Comparison of ENCODE assay signal across 34 cellular contexts in the genomic region with DNA sequence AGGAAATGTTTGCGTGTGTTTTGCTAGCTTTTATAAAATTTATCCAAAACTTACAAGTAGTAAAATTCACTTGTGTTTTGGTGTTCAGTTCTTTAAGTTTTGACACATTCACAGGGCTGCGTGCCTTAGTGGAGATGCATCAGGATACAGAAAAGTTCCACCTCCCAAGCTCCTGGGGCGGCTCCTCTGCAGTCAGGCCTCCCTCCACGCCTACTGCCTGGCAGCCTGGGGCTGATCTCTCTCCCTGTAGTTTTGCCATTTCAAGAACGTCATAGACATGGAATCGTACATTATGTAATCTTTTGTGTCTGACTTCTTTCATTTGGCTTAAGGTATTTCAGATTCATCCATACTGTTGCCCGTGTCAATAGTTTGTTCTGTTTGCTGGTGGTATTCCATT. TPM values are rescaled to one million over a fixed set of nuclear protein-coding genes. Genes with fewer than 3 reads are reported as not detected.
DNase-seq lines count a peak whose midpoint lies in the region; ATAC-seq and TF ChIP-seq lines count a peak whose summit lies in the region.
"Had no signal": no experiment of that assay in that cellular context is flagged by ENCODE, and none has a peak within 500 bp of the region (broad histone marks: within the 10 kb centered on the region; RNA-seq: fewer than 3 reads in every experiment).

No MANE protein-coding gene starts in this region.

- H3K4me1 ChIP-seq in Peyer's patch, result peaks cover 0 to 3% (median 0%) of the 10 kb centered on the region in 4 donors
- H3K4me1 ChIP-seq: A549, ascending aorta had no signal

- H3K4me3 Mint-ChIP-seq in activated CD8-positive, alpha-beta memory T cell treated with anti-CD3 and anti-CD28 coated beads, Interleukin-2, amount 10 ng/mL, durations not matched to agents 7 days and 5 days, result no peak overlapping the region
- peak overlapping the region; percentile 12 to 26 for H3K4me3 Mint-ChIP-seq in stimulated activated naive B cell treated with anti-CD40 and anti-IgM and Interleukin-4, amounts not matched to agents 10 μg/mL and 1 μg/mL and 100 μg/mL, for 72 hours
- H3K4me3 Mint-ChIP-seq: activated CD4-positive, alpha-beta memory T cell treated with anti-CD3 and anti-CD28 coated beads for 36 hours; activated naive CD8-positive, alpha-beta T cell treated with anti-CD3 and anti-CD28 coated beads, Interleukin-2, amount 10 ng/mL, durations not matched to agents 7 days and 5 days; CD8-positive, alpha-beta T cell; neural progenitor cell; type B pancreatic cell had no signal

- H3K27ac Mint-ChIP-seq in activated CD8-positive, alpha-beta memory T cell treated with anti-CD3 and anti-CD28 coated beads, Interleukin-2, amount 10 ng/mL, durations not matched to agents 7 days and 5 days, result no peak overlapping the region
- H3K27ac Mint-ChIP-seq in stimulated activated naive B cell treated with anti-CD40 and anti-IgM and Interleukin-4, amounts not matched to agents 10 μg/mL and 1 μg/mL and 100 μg/mL, for 72 hours, result peak overlapping the region; percentile 91
- H3K27ac Mint-ChIP-seq: activated CD4-positive, alpha-beta memory T cell treated with anti-CD3 and anti-CD28 coated beads for 36 hours; activated naive CD8-positive, alpha-beta T cell treated with anti-CD3 and anti-CD28 coated beads, Interleukin-2, amount 10 ng/mL, durations not matched to agents 7 days and 5 days; CD8-positive, alpha-beta T cell; neural progenitor cell; type B pancreatic cell had no signal

- no peaks in the 10 kb centered on the region for H3K36me3 ChIP-seq in Peyer's patch
- H3K36me3 ChIP-seq: ascending aorta, neural progenitor cell had no signal

- peaks cover 80% of the 10 kb centered on the region for H3K27me3 Mint-ChIP-seq in activated CD8-positive, alpha-beta memory T cell treated with anti-CD3 and anti-CD28 coated beads, Interleukin-2, amount 10 ng/mL, durations not matched to agents 7 days and 5 days
- H3K27me3 Mint-ChIP-seq in stimulated activated naive B cell treated with anti-CD40 and anti-IgM and Interleukin-4, amounts not matched to agents 10 μg/mL and 1 μg/mL and 100 μg/mL, for 72 hours, result no peaks in the 10 kb centered on the region

- DNase-seq in activated CD8-positive, alpha-beta memory T cell treated with anti-CD3 and anti-CD28 coated beads for 24 hours, result peak; percentile 45
- DNase-seq in activated CD8-positive, alpha-beta memory T cell treated with anti-CD3 and anti-CD28 coated beads, Interleukin-2, amount 10 ng/mL, durations not matched to agents 7 days and 5 days, result no peak
- DNase-seq in RWPE1 (ENCODE audit: low spot score) (peak; percentile 20), epithelial cell of esophagus (ENCODE audit: low read depth) (peak; percentile 9), LoVo (ENCODE audit: low spot score) (no peak), Peyer's patch (no peak)
- no peak for DNase-seq in stimulated activated naive B cell treated with anti-CD40 and anti-IgM and Interleukin-4, amounts not matched to agents 10 μg/mL and 1 μg/mL and 100 μg/mL, for 72 hours
- DNase-seq: activated CD4-positive, alpha-beta memory T cell treated with anti-CD3 and anti-CD28 coated beads for 36 hours; activated CD4-positive, CD25-positive, alpha-beta regulatory T cell; activated CD8-positive, alpha-beta memory T cell treated with anti-CD3 and anti-CD28 coated beads, Interleukin-2, amount 50 U/mL, for 48 hours; activated naive CD8-positive, alpha-beta T cell treated with anti-CD3 and anti-CD28 coated beads, Interleukin-2, amount 10 ng/mL, durations not matched to agents 7 days and 5 days; CD8-positive, alpha-beta T cell; effector memory CD4-positive, alpha-beta T cell; erythroblast; HCEC 1CT; mesenchymal stem cell; NCI-H1436; NCI-H2081 treated with DMSO at 0.1 percent for 48 hours; NCI-H345; NCI-H69; PC-3; right cardiac atrium; SK-N-SH; stimulated activated CD4-positive, alpha-beta T cell treated with anti-CD3 and anti-CD28 coated beads, Interleukin-2, amount 100 ng/mL, for 24 hours; substantia nigra had no signal

- H3K36me3 Mint-ChIP-seq in activated CD8-positive, alpha-beta memory T cell treated with anti-CD3 and anti-CD28 coated beads, Interleukin-2, amount 10 ng/mL, durations not matched to agents 7 days and 5 days, result no peaks in the 10 kb centered on the region
- H3K36me3 Mint-ChIP-seq in stimulated activated naive B cell treated with anti-CD40 and anti-IgM and Interleukin-4, amounts not matched to agents 10 μg/mL and 1 μg/mL and 100 μg/mL, for 72 hours, result no peaks in the 10 kb centered on the region
- H3K36me3 Mint-ChIP-seq: activated CD4-positive, alpha-beta memory T cell treated with anti-CD3 and anti-CD28 coated beads for 36 hours; CD8-positive, alpha-beta T cell; neural progenitor cell; type B pancreatic cell had no signal

- POLR2A ChIA-PET in RWPE1 (lab: Yijun Ruan, JAX; ENCODE audit: low non-redundant PET), result no interaction called here

- no peak for TF ChIP-seq POLR2A in Peyer's patch (IDR thresholded peaks at IDR 0.05)

- TF ChIP-seq CTCF in RWPE1 (conservative IDR thresholded peaks at IDR 0.05; ENCODE audit: low read depth) (no peak), epithelial cell of esophagus (IDR thresholded peaks at IDR 0.05; ENCODE audit: insufficient read depth, low read depth, low read length, missing control alignments) (no peak), Peyer's patch (IDR thresholded peaks at IDR 0.05) (no peak)

- H3K4me3 ChIP-seq in epithelial cell of esophagus (ENCODE audit: low read length), result no peak overlapping the region
- no peak overlapping the region for H3K4me3 ChIP-seq in Peyer's patch
- H3K4me3 ChIP-seq: A549, ascending aorta, neural progenitor cell had no signal

- H3K9me3 Mint-ChIP-seq in activated CD8-positive, alpha-beta memory T cell treated with anti-CD3 and anti-CD28 coated beads, Interleukin-2, amount 10 ng/mL, durations not matched to agents 7 days and 5 days (ENCODE audit: low read depth), result no peaks in the 10 kb centered on the region
- H3K9me3 Mint-ChIP-seq in stimulated activated naive B cell treated with anti-CD40 and anti-IgM and Interleukin-4, amounts not matched to agents 10 μg/mL and 1 μg/mL and 100 μg/mL, for 72 hours, result peaks cover 0 to 2% of the 10 kb centered on the region in 2 donors
- H3K9me3 Mint-ChIP-seq: activated CD4-positive, alpha-beta memory T cell treated with anti-CD3 and anti-CD28 coated beads for 36 hours; CD8-positive, alpha-beta T cell; type B pancreatic cell had no signal

- CTCF ChIA-PET in activated CD8-positive, alpha-beta memory T cell treated with anti-CD3 and anti-CD28 coated beads, Interleukin-2, amount 10 ng/mL, durations not matched to agents 7 days and 5 days (lab: Charles Lee), result no interaction called here
- CTCF ChIA-PET in RWPE1 (lab: Yijun Ruan, JAX), result interaction anchor here (0.7 kb wide), 1 partner anchor 1460 kb away, joined by 4 read pairs; no protein-coding TSS in a partner anchor

- no peaks in the 10 kb centered on the region for H3K9me3 ChIP-seq in Peyer's patch
- H3K9me3 ChIP-seq: A549, ascending aorta, SK-N-SH had no signal

- H3K4me1 Mint-ChIP-seq in activated CD8-positive, alpha-beta memory T cell treated with anti-CD3 and anti-CD28 coated beads, Interleukin-2, amount 10 ng/mL, durations not matched to agents 7 days and 5 days, result peaks cover 4% of the 10 kb centered on the region
- peaks cover 46 to 70% of the 10 kb centered on the region in 2 donors for H3K4me1 Mint-ChIP-seq in stimulated activated naive B cell treated with anti-CD40 and anti-IgM and Interleukin-4, amounts not matched to agents 10 μg/mL and 1 μg/mL and 100 μg/mL, for 72 hours

- H3K27me3 ChIP-seq in Peyer's patch, result no peaks in the 10 kb centered on the region
- H3K27me3 ChIP-seq: ascending aorta, neural progenitor cell had no signal

- H3K27ac ChIP-seq in RWPE1 (no peak overlapping the region), Peyer's patch (no peak overlapping the region)
- H3K27ac ChIP-seq: A549, ascending aorta, KMS-11, neural progenitor cell had no signal

- no peak for ATAC-seq in activated CD8-positive, alpha-beta memory T cell treated with anti-CD3 and anti-CD28 coated beads, Interleukin-2, amount 10 ng/mL, durations not matched to agents 7 days and 5 days
- no peak for ATAC-seq in stimulated activated naive B cell treated with anti-CD40 and anti-IgM and Interleukin-4, amounts not matched to agents 10 μg/mL and 1 μg/mL and 100 μg/mL, for 72 hours (replicated peaks)
- no peak for ATAC-seq in GM18517 (IDR thresholded peaks at IDR 0.05; ENCODE audit: unreplicated experiment)
- ATAC-seq: A549; CD8-positive, alpha-beta T cell; left lobe of liver; PC-3; right cardiac atrium; Right ventricle myocardium inferior had no signal

RNA-seq across cellular contexts. Expression of a gene that starts 27.2 kb away (rescaled TPM):
- 10 to 100 TPM in 1 of 2 experiments, 1 to 10 TPM in 1; 8.4 to 11.1 TPM for total RNA-seq in activated CD8-positive, alpha-beta memory T cell treated with anti-CD3 and anti-CD28 coated beads, Interleukin-2, amount 10 ng/mL, durations not matched to agents 7 days and 5 days
- 100 to 1,000 TPM in 2 of 4 donors, 10 to 100 TPM in 2; 39.8 to 191 (median 93.2) TPM for total RNA-seq in Peyer's patch
- total RNA-seq: fibroblast of villous mesenchyme, PC-3 had no signal

Comparison
In these comparisons a context has a peak if more than half of its experiments do, and no peak if none do; other contexts are left out.
1. DNase-seq: peak in activated CD8-positive, alpha-beta memory T cell treated with anti-CD3 and anti-CD28 coated beads for 24 hours (single experiment), RWPE1 (single experiment) and epithelial cell of esophagus (single experiment); none in activated CD8-positive, alpha-beta memory T cell treated with anti-CD3 and anti-CD28 coated beads, Interleukin-2, amount 10 ng/mL, durations not matched to agents 7 days and 5 days (single experiment), stimulated activated naive B cell treated with anti-CD40 and anti-IgM and Interleukin-4, amounts not matched to agents 10 μg/mL and 1 μg/mL and 100 μg/mL, for 72 hours (single experiment), LoVo (single experiment) and Peyer's patch (0 of 3).